In genomic region chr19:29454109-29454508, GRCh38 we compare ENCODE assay signal across 28 cellular contexts.
DNase-seq lines count a peak whose midpoint lies in the region; ATAC-seq and TF ChIP-seq lines count a peak whose summit lies in the region.
"Had no signal": no experiment of that assay in that cellular context is flagged by ENCODE, and none has a peak within 500 bp of the region (broad histone marks: within the 10 kb centered on the region; RNA-seq: fewer than 3 reads in every experiment).

No MANE protein-coding gene starts in this region.

- intact Hi-C loops in heart right ventricle (cut with DNase I) (no loop called here), prostate gland (cut with DNase I) (no loop called here)

- H3K4me1 ChIP-seq in right atrium auricular region (no peaks in the 10 kb centered on the region), heart right ventricle (no peaks in the 10 kb centered on the region), prostate gland (replicated peaks) (no peaks in the 10 kb centered on the region)
- H3K4me1 ChIP-seq: A549; BLaER1 treated with 17β-estradiol and CSF1 and Interleukin-3, amounts not matched to agents 10 nM and 100 nM; HAP-1; SJSA1 had no signal

- H3K4me3 ChIP-seq in right atrium auricular region (no peak overlapping the region), heart right ventricle (no peak overlapping the region), prostate gland (no peak overlapping the region)
- H3K4me3 ChIP-seq: A549; BLaER1 treated with 17β-estradiol and CSF1 and Interleukin-3, amounts not matched to agents 10 nM and 100 nM; GM23248; HAP-1; SJSA1 had no signal

- TF ChIP-seq POLR2A in prostate gland (IDR thresholded peaks at IDR 0.05) = no peak

- WGBS in heart right ventricle, 2 donors = 88 to 91% methylated on average over 15 of the region's 15 CpGs
- WGBS in prostate gland = 87% methylated on average over 15 of the region's 15 CpGs

- H3K27me3 ChIP-seq in right atrium auricular region = no peaks in the 10 kb centered on the region
- peaks cover 0 to 8% (median 4%) of the 10 kb centered on the region in 7 donors for H3K27me3 ChIP-seq in heart right ventricle
- H3K27me3 ChIP-seq in prostate gland (replicated peaks; ENCODE audit: insufficient read depth) = no peaks in the 10 kb centered on the region
- H3K27me3 ChIP-seq: BLaER1 treated with 17β-estradiol and CSF1 and Interleukin-3, amounts not matched to agents 10 nM and 100 nM; SJSA1 had no signal

- TF ChIP-seq CTCF in right atrium auricular region (IDR thresholded peaks at IDR 0.05) (no peak), heart right ventricle (IDR thresholded peaks at IDR 0.05) (no peak), prostate gland (IDR thresholded peaks at IDR 0.05) (no peak)

- H3K9me3 ChIP-seq in right atrium auricular region (no peaks in the 10 kb centered on the region), heart right ventricle (peaks cover 0 to 17% (median 0%) of the 10 kb centered on the region in 11 donors), prostate gland (no peaks in the 10 kb centered on the region)
- H3K9me3 ChIP-seq: HAP-1, SJSA1 had no signal

- H3K36me3 ChIP-seq in right atrium auricular region = no peaks in the 10 kb centered on the region
- no peaks in the 10 kb centered on the region for H3K36me3 ChIP-seq in heart right ventricle
- no peaks in the 10 kb centered on the region for H3K36me3 ChIP-seq in prostate gland
- H3K36me3 ChIP-seq: BLaER1 treated with 17β-estradiol and CSF1 and Interleukin-3, amounts not matched to agents 10 nM and 100 nM; HAP-1; SJSA1 had no signal

- DNase-seq in right atrium auricular region (ENCODE audit: low spot score) (peak; percentile 30), heart right ventricle (no peak), islet precursor cell (peak; percentile 29), prostate gland (ENCODE audit: low spot score) (peak; percentile 2), COR-L47 (lab: John Stamatoyannopoulos, UW) (no peak)
- no peak for DNase-seq in stimulated activated naive CD8-positive, alpha-beta T cell treated with anti-CD3 and anti-CD28 coated beads, Interleukin-15, Interleukin-2, amounts not matched to agents 100 U/mL and 50 U/mL, for 24 hours
- DNase-seq: AML-193; CD4-positive, alpha-beta T cell; GM23248; HFFc6; MM.1S; NCI-H1048; NCI-H1417; NCI-H1694; NCI-H2029 treated with DMSO at 0.1 percent for 48 hours; NCI-H2171; NCI-H226; NCI-H510A; NCI-H69; Right ventricle myocardium superior; RPMI8226 had no signal

- H3K27ac ChIP-seq in right atrium auricular region (no peak overlapping the region), heart right ventricle (no peak overlapping the region), prostate gland (no peak overlapping the region)
- H3K27ac ChIP-seq: A549; BLaER1 treated with 17β-estradiol and CSF1 and Interleukin-3, amounts not matched to agents 10 nM and 100 nM; GM23248; HL-60; KMS-11; SJSA1 had no signal

- ATAC-seq in heart right ventricle = no peak
- ATAC-seq in stimulated activated naive CD8-positive, alpha-beta T cell treated with anti-CD3 and anti-CD28 coated beads, Interleukin-15, Interleukin-2, amounts not matched to agents 100 U/mL and 50 U/mL, for 24 hours = no peak
- ATAC-seq in HG02970 (IDR thresholded peaks at IDR 0.05; ENCODE audit: low FRiP score, unreplicated experiment) = no peak

Comparison
In these comparisons a context has a peak if more than half of its experiments do, and no peak if none do; other contexts are left out.
1. DNase-seq: peak in right atrium auricular region (single experiment), islet precursor cell (single experiment) and prostate gland (single experiment); none in heart right ventricle (0 of 2), COR-L47 (single experiment) and stimulated activated naive CD8-positive, alpha-beta T cell treated with anti-CD3 and anti-CD28 coated beads, Interleukin-15, Interleukin-2, amounts not matched to agents 100 U/mL and 50 U/mL, for 24 hours (single experiment).